10 cellular contexts compared by ENCODE assay signal in genomic region chr3:126850370-126851085, GRCh38.
DNase-seq lines count a peak whose midpoint lies in the region; ATAC-seq and TF ChIP-seq lines count a peak whose summit lies in the region.
"Had no signal": no experiment of that assay in that cellular context is flagged by ENCODE, and none has a peak within 500 bp of the region (broad histone marks: within the 10 kb centered on the region; RNA-seq: fewer than 3 reads in every experiment).

No MANE protein-coding gene starts in this region.

- POLR2A ChIA-PET in RWPE1 (lab: Yijun Ruan, JAX; ENCODE audit: low non-redundant PET): no interaction called here

- peak; percentile 86 to 88 for ATAC-seq in left cardiac atrium
- ATAC-seq in HG03460 (IDR thresholded peaks at IDR 0.05; ENCODE audit: unreplicated experiment): no peak
- ATAC-seq: activated T-cell treated with anti-CD3 and anti-CD28 coated beads, Interleukin-2, amount 50 U/mL, for 72 hours had no signal

- no peak for TF ChIP-seq CTCF in RWPE1 (conservative IDR thresholded peaks at IDR 0.05; ENCODE audit: low read depth)
- TF ChIP-seq CTCF in GM13976 (IDR thresholded peaks at IDR 0.05; ENCODE audit: borderline replicate concordance, control extremely low read depth, extremely low read depth, insufficient read depth, missing control alignments): no peak

- DNase-seq in EH (ENCODE audit: low read depth): peak; percentile 91
- DNase-seq in RWPE1 (ENCODE audit: low spot score): no peak
- peak; percentile 42 for DNase-seq in left cardiac atrium
- DNase-seq in occipital lobe (lab: John Stamatoyannopoulos, UW): peak; percentile 6
- DNase-seq in GM13976 (ENCODE audit: low spot score): no peak
- no peak for DNase-seq in activated naive CD4-positive, alpha-beta T cell treated with anti-CD3 and anti-CD28 coated beads, Interleukin-2, amount 50 U/mL, for 16 hours
- DNase-seq in DMS153 treated with DMSO at 0.1 percent for 48 hours (lab: John Stamatoyannopoulos, UW; ENCODE audit: unreplicated experiment): no peak
- DNase-seq: activated T-cell treated with anti-CD3 and anti-CD28 coated beads, Interleukin-2, amount 50 U/mL, for 72 hours; NCI-H1694 had no signal

- CTCF ChIA-PET in RWPE1 (lab: Yijun Ruan, JAX): interaction anchor here (0.9 kb wide), 1 partner anchor 23 kb away, joined by 4 read pairs; no protein-coding TSS in a partner anchor

- peak overlapping the region; percentile 18; the same call in 1 of the 2 replicates for H3K27ac ChIP-seq in RWPE1

- in situ Hi-C loops in GM13976 (cut with MboI; ENCODE audit: low sequenced_read_pairs, unreplicated experiment): no loop called here

- intact Hi-C loops in left cardiac atrium (cut with DNase I): no loop called here

Comparison
In these comparisons a context has a peak if more than half of its experiments do, and no peak if none do; other contexts are left out.
1. DNase-seq: peak in EH (single experiment), left cardiac atrium (single experiment) and occipital lobe (single experiment); none in RWPE1 (single experiment), GM13976 (single experiment), activated naive CD4-positive, alpha-beta T cell treated with anti-CD3 and anti-CD28 coated beads, Interleukin-2, amount 50 U/mL, for 16 hours (single experiment) and DMS153 treated with DMSO at 0.1 percent for 48 hours (single experiment).